In genomic region chr1:203556047-203556851, GRCh38 we compare ENCODE assay signal across 8 cellular contexts.
A peak's percentile ranks its signal among the peaks of the same experiment; 100 is the strongest.
DNase-seq lines count a peak whose midpoint lies in the region; ATAC-seq and TF ChIP-seq lines count a peak whose summit lies in the region.

No MANE protein-coding gene starts in this region.

- peak overlapping the region; percentile 83 for H3K4me2 ChIP-seq in SK-N-SH

- H3K4me3 ChIP-seq in BJ (ENCODE audit: low read depth, low read length) (peak overlapping the region; percentile 15), SK-N-SH (ENCODE audit: low read depth in 2 of 2, low read length in 1 of 2) (peak overlapping the region; percentile 7 to 10; a peak in 2 of 4 replicates), spleen (no peak overlapping the region)

- peak; percentile 36 to 75 for TF ChIP-seq EP300 in SK-N-SH (IDR thresholded peaks at IDR 0.05; ENCODE audit: borderline replicate concordance in 1 of 2, low read depth in 1 of 2, low read length in 1 of 2)

- no peaks in the 10 kb centered on the region for H3K27me3 ChIP-seq in BJ (ENCODE audit: control insufficient read depth, insufficient read depth, low read length)
- H3K27me3 ChIP-seq in SK-N-SH (ENCODE audit: insufficient read depth), result no peaks in the 10 kb centered on the region
- peaks cover 0 to 11% (median 0%) of the 10 kb centered on the region in 7 donors for H3K27me3 ChIP-seq in spleen (replicated peaks in 1 of 7)

- intact Hi-C loops in posterior vena cava (cut with DNase I), result loop anchor here in 1 of 2 donors (5.0 kb wide), 2 partner anchors 46 to 49 kb away; no protein-coding TSS in a partner anchor
- intact Hi-C loops in spleen (cut with DNase I; ENCODE audit: low total_unique reads), result no loop called here

- H3K4me1 ChIP-seq in SK-N-SH (ENCODE audit: control insufficient read depth in 1 of 2, insufficient read depth in 2 of 2, low read depth in 1 of 2, low read length in 1 of 2), result peaks cover 37 to 41% of the 10 kb centered on the region in 2 experiments
- peaks cover 0 to 29% (median 1%) of the 10 kb centered on the region in 6 donors for H3K4me1 ChIP-seq in spleen

- DNase-seq in BJ (ENCODE audit: low read depth) (peak; percentile 92), SK-N-SH (peak; percentile 75), glomerular visceral epithelial cell (ENCODE audit: extremely low spot score) (peak; percentile 70), posterior vena cava (ENCODE audit: low spot score) (peak; percentile 91), T-helper 9 cell (no peak), spleen (no peak)

- H3K79me2 ChIP-seq in SK-N-SH (ENCODE audit: insufficient read depth), result no peaks in the 10 kb centered on the region

- ATAC-seq in GM21786 (IDR thresholded peaks at IDR 0.05; ENCODE audit: unreplicated experiment) (no peak), HG03439 (IDR thresholded peaks at IDR 0.05; ENCODE audit: unreplicated experiment) (no peak)

- H3K9ac ChIP-seq in SK-N-SH, result peak overlapping the region; percentile 84

- peak overlapping the region; percentile 50; the same call in 1 of the 2 replicates for H2AFZ ChIP-seq in SK-N-SH (ENCODE audit: low read depth)

- H3K27ac ChIP-seq in SK-N-SH (ENCODE audit: low read depth in 2 of 2, low read length in 1 of 2), result peak overlapping the region; percentile 96 to 99
- H3K27ac ChIP-seq in spleen, result peak overlapping the region in 2 of 8 donors; percentile 23 to 38

- peaks cover 63% of the 10 kb centered on the region for H3F3A ChIP-seq in SK-N-SH (replicated peaks; ENCODE audit: insufficient read depth)

- H3K9me3 ChIP-seq in SK-N-SH, result no peaks in the 10 kb centered on the region
- no peaks in the 10 kb centered on the region for H3K9me3 ChIP-seq in spleen

- no peaks in the 10 kb centered on the region for H4K20me1 ChIP-seq in SK-N-SH (ENCODE audit: insufficient read depth)

- H3K36me3 ChIP-seq in BJ (ENCODE audit: control insufficient read depth, insufficient read depth, low read length), result no peaks in the 10 kb centered on the region
- no peaks in the 10 kb centered on the region for H3K36me3 ChIP-seq in SK-N-SH (replicated peaks in 1 of 2; ENCODE audit: control insufficient read depth in 1 of 2, insufficient read depth in 2 of 2, low read length in 1 of 2)
- no peaks in the 10 kb centered on the region for H3K36me3 ChIP-seq in spleen

- 27% methylated on average over 15 of the region's 16 CpGs for WGBS in SK-N-SH (ENCODE audit: low lambda C conversion rate)
- WGBS in spleen, 5 donors, result 64 to 83% (median 79%) methylated on average over 16 of the region's 16 CpGs

- no peaks in the 10 kb centered on the region for H3K9me2 ChIP-seq in SK-N-SH

- 0 out of 2 replicates have a peak, but pooled peaks have one; percentile 7 for TF ChIP-seq RAD21 in SK-N-SH (IDR thresholded peaks at IDR 0.05; ENCODE audit: low read length)

- TF ChIP-seq POLR2A in spleen (IDR thresholded peaks at IDR 0.05), result no peak

- POLR2A ChIA-PET in BJ (lab: Charles Lee), result interaction anchor here (0.6 to 1.0 kb wide), 3 partner anchors 45 to 251 kb away, joined by 3 to 23 read pairs (median 3); no protein-coding TSS in a partner anchor
- POLR2A ChIA-PET in SK-N-SH (lab: Yijun Ruan, JAX), result interaction anchor here (1.1 to 1.5 kb wide), 2 partner anchors 37 to 49 kb away, joined by 3 to 4 read pairs; no protein-coding TSS in a partner anchor

- CTCF ChIA-PET in BJ (lab: Yijun Ruan, JAX), result interaction anchor here (0.6 to 1.7 kb wide), 8 partner anchors 9 to 69 kb away, joined by 3 to 5 read pairs (median 3); no protein-coding TSS in a partner anchor
- CTCF ChIA-PET in SK-N-SH (lab: Yijun Ruan, JAX), result interaction anchor here (0.6 to 1.2 kb wide), 4 partner anchors 10 to 145 kb away, joined by 3 read pairs; no protein-coding TSS in a partner anchor

- TF ChIP-seq CTCF in BJ (IDR thresholded peaks at IDR 0.05; ENCODE audit: insufficient read depth, low read depth, low read length), result no peak
- TF ChIP-seq CTCF in SK-N-SH (IDR thresholded peaks at IDR 0.05), result no peak
- no peak for TF ChIP-seq CTCF in spleen (IDR thresholded peaks at IDR 0.05 in 8 of 11, conservative IDR thresholded peaks at IDR 0.05 in 3 of 11)

TF ChIP-seq in SK-N-SH, 30 proteins besides CTCF, POLR2A, EP300 and RAD21:
- TF ChIP-seq FOXM1 (IDR thresholded peaks at IDR 0.05; ENCODE audit: low read depth), result peak; percentile 68
- TF ChIP-seq GABPA (IDR thresholded peaks at IDR 0.05; ENCODE audit: low read depth), result no peak
- TF ChIP-seq YY1 (IDR thresholded peaks at IDR 0.05; ENCODE audit: low read depth), result no peak
- TF ChIP-seq POLR2AphosphoS5 (IDR thresholded peaks at IDR 0.05; ENCODE audit: low read depth, low read length), result peak; percentile 63
- TF ChIP-seq RCOR1 (IDR thresholded peaks at IDR 0.05; ENCODE audit: low read length), result peak; percentile 28; the same call in 1 of the 2 replicates
- TF ChIP-seq MAX (IDR thresholded peaks at IDR 0.05; ENCODE audit: low read depth), result peak; percentile 84
- 0 out of 2 replicates have a peak, but pooled peaks have one; percentile 26 for TF ChIP-seq SIN3A (IDR thresholded peaks at IDR 0.05; ENCODE audit: borderline replicate concordance, low read depth, low read length)
- TF ChIP-seq TCF12 (IDR thresholded peaks at IDR 0.05), result peak; percentile 96
- TF ChIP-seq REST (IDR thresholded peaks at IDR 0.05; ENCODE audit: low read depth, low read length), result peak; percentile 12; the same call in 1 of the 2 replicates
- TF ChIP-seq PBX3 (IDR thresholded peaks at IDR 0.05), result peak; percentile 69
- TF ChIP-seq RXRA (IDR thresholded peaks at IDR 0.05; ENCODE audit: borderline replicate concordance, low read depth), result peak; percentile 79
- TF ChIP-seq NFIC (IDR thresholded peaks at IDR 0.05; ENCODE audit: borderline replicate concordance), result 0 out of 2 replicates have a peak, but pooled peaks have one; percentile 70
- no peak for TF ChIP-seq IRF3 (IDR thresholded peaks at IDR 0.05; ENCODE audit: low read depth, low read length)
- 0 out of 2 replicates have a peak, but pooled peaks have one; percentile 2 for TF ChIP-seq SMC3 (IDR thresholded peaks at IDR 0.05; ENCODE audit: low read depth, low read length)
- peak; percentile 58 for TF ChIP-seq MXI1 (IDR thresholded peaks at IDR 0.05; ENCODE audit: low read depth, low read length)
- TF ChIP-seq CHD2 (IDR thresholded peaks at IDR 0.05; ENCODE audit: low read length, partially characterized antibody), result peak; percentile 87

Comparison
In these comparisons a context has a peak if more than half of its experiments do, and no peak if none do; other contexts are left out.
1. DNase-seq: peak in BJ (single experiment), SK-N-SH (single experiment), glomerular visceral epithelial cell (single experiment) and posterior vena cava (single experiment); none in T-helper 9 cell (single experiment) and spleen (single experiment).
2. H3K4me3 ChIP-seq: peak in BJ (single experiment) and SK-N-SH (2 of 2); none in spleen (0 of 8).